ENCODE assay signal across 34 cellular contexts in genomic region chr2:88721268-88721667, GRCh38.
"Had no signal": no experiment of that assay in that cellular context is flagged by ENCODE, and none has a peak within 500 bp of the region (broad histone marks: within the 10 kb centered on the region; RNA-seq: fewer than 3 reads in every experiment).

No MANE protein-coding gene starts in this region.

- H3K4me3 Mint-ChIP-seq: activated CD4-positive, alpha-beta memory T cell treated with anti-CD3 and anti-CD28 coated beads, Interleukin-2, amount 10 ng/mL, durations not matched to agents 7 days and 5 days; activated CD4-positive, alpha-beta T cell treated with anti-CD3 and anti-CD28 coated beads, Interleukin-2, amount 10 ng/mL, durations not matched to agents 7 days and 5 days; activated naive CD4-positive, alpha-beta T cell treated with anti-CD3 and anti-CD28 coated beads, Interleukin-2, amount 10 ng/mL, durations not matched to agents 7 days and 5 days; activated naive CD8-positive, alpha-beta T cell treated with anti-CD3 and anti-CD28 coated beads, Interleukin-2, amount 10 ng/mL, durations not matched to agents 7 days and 5 days; activated T-cell treated with anti-CD3 and anti-CD28 coated beads, Interleukin-2, amount 50 U/mL, for 24 hours; activated T-cell treated with anti-CD3 and anti-CD28 coated beads, Interleukin-2, amount 50 U/mL, for 72 hours; brain; dendritic cell treated with granulocyte-macrophage colony-stimulating factor and Interleukin-4, amounts not matched to agents 40 ng/mL and 50 ng/mL, for 4 days; endodermal cell; T-helper 17 cell; T-helper 2 cell treated with Interferon-gamma antibody and Interleukin-4, amounts not matched to agents 5 μg/mL and 100 μg/mL, for 36 hours had no signal

- H3K27me3 ChIP-seq: ascending aorta, breast epithelium, cardiac muscle cell, dorsolateral prefrontal cortex, esophagus muscularis mucosa, foreskin keratinocyte, gastroesophageal sphincter, heart right ventricle had no signal

- H3K27ac Mint-ChIP-seq: activated CD4-positive, alpha-beta memory T cell treated with anti-CD3 and anti-CD28 coated beads, Interleukin-2, amount 10 ng/mL, durations not matched to agents 7 days and 5 days; activated CD4-positive, alpha-beta T cell treated with anti-CD3 and anti-CD28 coated beads, Interleukin-2, amount 10 ng/mL, durations not matched to agents 7 days and 5 days; activated naive CD4-positive, alpha-beta T cell treated with anti-CD3 and anti-CD28 coated beads, Interleukin-2, amount 10 ng/mL, durations not matched to agents 7 days and 5 days; activated naive CD4-positive, alpha-beta T cell treated with anti-CD3 and anti-CD28 coated beads, Interleukin-2, amount 50 U/mL, for 72 hours; activated naive CD8-positive, alpha-beta T cell treated with anti-CD3 and anti-CD28 coated beads, Interleukin-2, amount 10 ng/mL, durations not matched to agents 7 days and 5 days; activated T-cell treated with anti-CD3 and anti-CD28 coated beads, Interleukin-2, amount 50 U/mL, for 24 hours; activated T-cell treated with anti-CD3 and anti-CD28 coated beads, Interleukin-2, amount 50 U/mL, for 72 hours; brain; dendritic cell treated with granulocyte-macrophage colony-stimulating factor and Interleukin-4, amounts not matched to agents 40 ng/mL and 50 ng/mL, for 4 days; endodermal cell; T-helper 17 cell; T-helper 2 cell treated with Interferon-gamma antibody and Interleukin-4, amounts not matched to agents 5 μg/mL and 100 μg/mL, for 36 hours had no signal

- H3K9me3 ChIP-seq: ascending aorta, breast epithelium, esophagus muscularis mucosa, gastroesophageal sphincter had no signal

- ATAC-seq: activated naive CD4-positive, alpha-beta T cell treated with anti-CD3 and anti-CD28 coated beads, Interleukin-2, amount 50 U/mL, for 72 hours; activated T-cell treated with anti-CD3 and anti-CD28 coated beads, Interleukin-2, amount 50 U/mL, for 72 hours; foreskin keratinocyte; gastroesophageal sphincter; heart right ventricle; T-helper 17 cell had no signal

- DNase-seq: activated CD4-positive, alpha-beta memory T cell treated with anti-CD3 and anti-CD28 coated beads, Interleukin-2, amount 10 ng/mL, durations not matched to agents 7 days and 5 days; activated CD4-positive, alpha-beta T cell treated with anti-CD3 and anti-CD28 coated beads for 1 hour; activated CD4-positive, alpha-beta T cell treated with anti-CD3 and anti-CD28 coated beads for 4 hours; activated CD4-positive, alpha-beta T cell treated with anti-CD3 and anti-CD28 coated beads, Interleukin-2, amount 10 ng/mL, durations not matched to agents 7 days and 5 days; activated CD4-positive, alpha-beta T cell treated with anti-CD3 and anti-CD28 coated beads, Interleukin-2, amount 50 U/mL, for 4 hours; activated CD8-positive, alpha-beta memory T cell treated with anti-CD3 and anti-CD28 coated beads, Interleukin-2, amount 50 U/mL, for 48 hours; activated gamma-delta T cell; activated naive CD4-positive, alpha-beta T cell; activated naive CD4-positive, alpha-beta T cell treated with anti-CD3 and anti-CD28 coated beads, Interleukin-2, amount 10 ng/mL, durations not matched to agents 7 days and 5 days; activated naive CD8-positive, alpha-beta T cell treated with anti-CD3 and anti-CD28 coated beads, Interleukin-2, amount 10 ng/mL, durations not matched to agents 7 days and 5 days; activated T-cell treated with anti-CD3 and anti-CD28 coated beads for 4 hours; activated T-cell treated with anti-CD3 and anti-CD28 coated beads, Interleukin-2, amount 50 U/mL, for 24 hours; activated T-cell treated with anti-CD3 and anti-CD28 coated beads, Interleukin-2, amount 50 U/mL, for 72 hours; central memory CD4-positive, alpha-beta T cell; cerebellar nuclear complex; dorsolateral prefrontal cortex; effector memory CD4-positive, alpha-beta T cell; endodermal cell; erythroblast; foreskin keratinocyte; heart right ventricle; T-helper 1 cell; T-helper 17 cell; T1000 had no signal

- H3K36me3 ChIP-seq: ascending aorta, breast epithelium, cardiac muscle cell, esophagus muscularis mucosa, gastroesophageal sphincter, heart right ventricle had no signal

- H3K27ac ChIP-seq: ascending aorta, breast epithelium, cardiac muscle cell, coronary artery, dorsolateral prefrontal cortex, esophagus muscularis mucosa, foreskin keratinocyte, gastroesophageal sphincter, heart right ventricle had no signal

- H3K4me3 ChIP-seq: ascending aorta, breast epithelium, cardiac muscle cell, coronary artery, dorsolateral prefrontal cortex, esophagus muscularis mucosa, gastroesophageal sphincter, heart right ventricle had no signal

- H3K4me1 Mint-ChIP-seq: activated CD4-positive, alpha-beta memory T cell treated with anti-CD3 and anti-CD28 coated beads, Interleukin-2, amount 10 ng/mL, durations not matched to agents 7 days and 5 days; activated naive CD4-positive, alpha-beta T cell treated with anti-CD3 and anti-CD28 coated beads, Interleukin-2, amount 10 ng/mL, durations not matched to agents 7 days and 5 days; activated naive CD8-positive, alpha-beta T cell treated with anti-CD3 and anti-CD28 coated beads, Interleukin-2, amount 10 ng/mL, durations not matched to agents 7 days and 5 days; brain had no signal

- H3K4me1 ChIP-seq: breast epithelium, esophagus muscularis mucosa, foreskin keratinocyte, gastroesophageal sphincter had no signal

- H3K27me3 Mint-ChIP-seq: activated CD4-positive, alpha-beta memory T cell treated with anti-CD3 and anti-CD28 coated beads, Interleukin-2, amount 10 ng/mL, durations not matched to agents 7 days and 5 days; activated CD4-positive, alpha-beta T cell treated with anti-CD3 and anti-CD28 coated beads, Interleukin-2, amount 10 ng/mL, durations not matched to agents 7 days and 5 days; activated naive CD4-positive, alpha-beta T cell treated with anti-CD3 and anti-CD28 coated beads, Interleukin-2, amount 10 ng/mL, durations not matched to agents 7 days and 5 days; activated naive CD8-positive, alpha-beta T cell treated with anti-CD3 and anti-CD28 coated beads, Interleukin-2, amount 10 ng/mL, durations not matched to agents 7 days and 5 days; activated T-cell treated with anti-CD3 and anti-CD28 coated beads, Interleukin-2, amount 50 U/mL, for 24 hours; brain; dendritic cell treated with granulocyte-macrophage colony-stimulating factor and Interleukin-4, amounts not matched to agents 40 ng/mL and 50 ng/mL, for 4 days; T-helper 17 cell had no signal
